Comparison of ENCODE assay signal across 18 cellular contexts in the genomic region with DNA sequence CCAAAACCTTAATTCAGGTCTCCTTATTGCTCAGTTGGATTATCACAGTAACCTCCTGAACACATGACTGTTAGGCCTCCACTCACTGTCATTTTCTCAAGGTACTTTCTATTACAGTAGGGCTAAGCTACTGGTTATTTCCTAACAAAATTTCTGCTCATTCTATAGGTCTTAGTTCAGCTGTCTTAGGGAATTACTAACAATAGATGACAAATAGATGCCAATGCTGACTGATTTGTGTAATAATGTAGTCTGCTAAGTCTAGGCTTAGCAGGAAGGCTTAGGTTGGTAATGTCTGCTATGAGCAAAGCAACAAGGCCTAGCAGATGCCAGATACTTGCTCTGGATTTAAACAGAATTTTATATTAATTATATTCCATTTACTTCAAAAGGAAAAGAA.
"Had no signal": no experiment of that assay in that cellular context is flagged by ENCODE, and none has a peak within 500 bp of the region (broad histone marks: within the 10 kb centered on the region; RNA-seq: fewer than 3 reads in every experiment).

No MANE protein-coding gene starts in this region.

- FAIRE-seq: islet of Langerhans had no signal

- H2AFZ ChIP-seq: parathyroid adenoma had no signal

- H3K27ac ChIP-seq: cardiac muscle cell, dorsolateral prefrontal cortex, epithelial cell of prostate, lower lobe of right lung, neutrophil, parathyroid adenoma, spleen, thyroid gland had no signal

- H3K4me3 ChIP-seq: cardiac muscle cell, dorsolateral prefrontal cortex, lower lobe of right lung, spleen, thyroid gland had no signal

- DNase-seq: activated B cell treated with CpG ODN at 0.5 μM for 24 hours; activated CD4-positive, alpha-beta T cell treated with anti-CD3 and anti-CD28 coated beads for 48 hours; activated naive CD4-positive, alpha-beta T cell treated with anti-CD3 and anti-CD28 coated beads, Interleukin-2, amount 10 ng/mL, durations not matched to agents 7 days and 5 days; dorsolateral prefrontal cortex; foreskin melanocyte; glutamatergic neuron; hippocampal formation; lower lobe of right lung; spleen; stimulated activated CD4-positive, alpha-beta T cell treated with anti-CD3 and anti-CD28 coated beads, Interleukin-4, amount 100 ng/mL, for 4 hours; stimulated activated naive B cell treated with anti-CD40 and anti-IgM and Interleukin-4, amounts not matched to agents 10 μg/mL and 1 μg/mL and 100 μg/mL, for 72 hours; thyroid gland had no signal

- H3K27me3 Mint-ChIP-seq: activated B cell treated with CpG ODN at 0.5 μM for 24 hours; activated naive CD4-positive, alpha-beta T cell treated with anti-CD3 and anti-CD28 coated beads, Interleukin-2, amount 10 ng/mL, durations not matched to agents 7 days and 5 days; natural killer cell treated with Interleukin-12 subunit alpha and Interleukin-12 subunit beta and Interleukin-15 and Interleukin-18, amount 100 ng/mL, for 72 hours; stimulated activated naive B cell treated with anti-CD40 and anti-IgM and Interleukin-4, amounts not matched to agents 10 μg/mL and 1 μg/mL and 100 μg/mL, for 72 hours had no signal

- H3K27me3 ChIP-seq: cardiac muscle cell, dorsolateral prefrontal cortex, neutrophil, spleen, thyroid gland had no signal

- H3K9me3 Mint-ChIP-seq: activated B cell treated with CpG ODN at 0.5 μM for 24 hours; activated naive CD4-positive, alpha-beta T cell treated with anti-CD3 and anti-CD28 coated beads, Interleukin-2, amount 10 ng/mL, durations not matched to agents 7 days and 5 days; natural killer cell treated with Interleukin-12 subunit alpha and Interleukin-12 subunit beta and Interleukin-15 and Interleukin-18, amount 100 ng/mL, for 72 hours; stimulated activated naive B cell treated with anti-CD40 and anti-IgM and Interleukin-4, amounts not matched to agents 10 μg/mL and 1 μg/mL and 100 μg/mL, for 72 hours had no signal

- H3K79me2 ChIP-seq: parathyroid adenoma had no signal

- H3K4me3 Mint-ChIP-seq: activated B cell treated with CpG ODN at 0.5 μM for 24 hours; activated naive CD4-positive, alpha-beta T cell treated with anti-CD3 and anti-CD28 coated beads, Interleukin-2, amount 10 ng/mL, durations not matched to agents 7 days and 5 days; natural killer cell treated with Interleukin-12 subunit alpha and Interleukin-12 subunit beta and Interleukin-15 and Interleukin-18, amount 100 ng/mL, for 72 hours; stimulated activated naive B cell treated with anti-CD40 and anti-IgM and Interleukin-4, amounts not matched to agents 10 μg/mL and 1 μg/mL and 100 μg/mL, for 72 hours had no signal

- H3K9ac ChIP-seq: parathyroid adenoma had no signal

- H3K4me1 Mint-ChIP-seq: activated naive CD4-positive, alpha-beta T cell treated with anti-CD3 and anti-CD28 coated beads, Interleukin-2, amount 10 ng/mL, durations not matched to agents 7 days and 5 days had no signal

- H3K4me1 ChIP-seq: lower lobe of right lung, parathyroid adenoma, thyroid gland had no signal

- H3K9me3 ChIP-seq: lower lobe of right lung, neutrophil, spleen, thyroid gland had no signal

- H3K27ac Mint-ChIP-seq: activated B cell treated with CpG ODN at 0.5 μM for 24 hours; activated naive CD4-positive, alpha-beta T cell treated with anti-CD3 and anti-CD28 coated beads, Interleukin-2, amount 10 ng/mL, durations not matched to agents 7 days and 5 days; stimulated activated naive B cell treated with anti-CD40 and anti-IgM and Interleukin-4, amounts not matched to agents 10 μg/mL and 1 μg/mL and 100 μg/mL, for 72 hours had no signal
